ENCODE assay signal across 18 cellular contexts in genomic region chrX:69543572-69543971, GRCh38. TPM values are rescaled to one million over a fixed set of nuclear protein-coding genes. Genes with fewer than 3 reads are reported as not detected.
DNase-seq lines count a peak whose midpoint lies in the region; ATAC-seq and TF ChIP-seq lines count a peak whose summit lies in the region.
"Had no signal": no experiment of that assay in that cellular context is flagged by ENCODE, and none has a peak within 500 bp of the region (broad histone marks: within the 10 kb centered on the region; RNA-seq: fewer than 3 reads in every experiment).

No MANE protein-coding gene starts in this region.

- no peak for TF ChIP-seq CTCF in PC-3 (conservative IDR thresholded peaks at IDR 0.05; ENCODE audit: low read depth, low read length)

- no peaks in the 10 kb centered on the region for H4K20me1 ChIP-seq in PC-3 (ENCODE audit: low read length)
- H4K20me1 ChIP-seq: BLaER1 treated with 17β-estradiol and CSF1 and Interleukin-3, amounts not matched to agents 10 nM and 100 nM had no signal

- H3K9ac ChIP-seq in PC-3 (ENCODE audit: low read length), result no peak overlapping the region
- H3K9ac ChIP-seq: BLaER1 treated with 17β-estradiol and CSF1 and Interleukin-3, amounts not matched to agents 10 nM and 100 nM had no signal

- no peaks in the 10 kb centered on the region for H3F3A ChIP-seq in PC-3 (ENCODE audit: low read length, unreplicated experiment)

- CTCF ChIA-PET in PC-3 (lab: Charles Lee), result no interaction called here

- no peaks in the 10 kb centered on the region for H3K4me1 ChIP-seq in PC-3 (ENCODE audit: insufficient read depth, low read length)

- H3K4me3 ChIP-seq in PC-3 (ENCODE audit: low read length), result no peak overlapping the region
- H3K4me3 ChIP-seq: BLaER1 treated with 17β-estradiol and CSF1 and Interleukin-3, amounts not matched to agents 10 nM and 100 nM; GM12878 had no signal

- DNase-seq in NCI-H2227 (lab: John Stamatoyannopoulos, UW; ENCODE audit: unreplicated experiment), result peak; percentile 14
- no peak for DNase-seq in NCI-H2227 treated with DMSO at 0.1 percent for 48 hours (lab: John Stamatoyannopoulos, UW)
- DNase-seq in NCI-H146 (lab: John Stamatoyannopoulos, UW), result peak; percentile 51
- DNase-seq in islet precursor cell, result peak; percentile 87
- DNase-seq in sciatic nerve (ENCODE audit: low spot score), result no peak
- DNase-seq in PC-3, result no peak
- DNase-seq in putamen (ENCODE audit: low spot score), result no peak
- DNase-seq: 8988T, Calu3, DMS79 treated with DMSO at 0.1 percent for 48 hours, GOT3, H7 had no signal

- peak; percentile 20 for ATAC-seq in sciatic nerve
- no peak for ATAC-seq in PC-3
- ATAC-seq in HG03025 (IDR thresholded peaks at IDR 0.05; ENCODE audit: low FRiP score, unreplicated experiment), result no peak
- ATAC-seq: CD8-positive, alpha-beta T cell; GM12878; HCT116 had no signal

- intact Hi-C loops in sciatic nerve (cut with DNase I), result no loop called here
- intact Hi-C loops in PC-3 (cut with micrococcal nuclease), result no loop called here

- H3K36me3 ChIP-seq in PC-3 (ENCODE audit: low read depth, low read length), result no peaks in the 10 kb centered on the region
- H3K36me3 ChIP-seq: BLaER1 treated with 17β-estradiol and CSF1 and Interleukin-3, amounts not matched to agents 10 nM and 100 nM had no signal

- BruUV-seq in PC-3 (replicated peaks; lab: Mats Ljungman, UMichigan), result no TSS peak

- H3K4me2 ChIP-seq in PC-3 (ENCODE audit: low read length), result no peak overlapping the region
- H3K4me2 ChIP-seq: BLaER1 treated with 17β-estradiol and CSF1 and Interleukin-3, amounts not matched to agents 10 nM and 100 nM had no signal

- no peak overlapping the region for H2AFZ ChIP-seq in PC-3 (ENCODE audit: low read length)

- no peaks in the 10 kb centered on the region for H3K27me3 ChIP-seq in PC-3 (ENCODE audit: low read length)

- no peaks in the 10 kb centered on the region for H3K79me2 ChIP-seq in PC-3 (ENCODE audit: low read length)

- H3K9me3 ChIP-seq in PC-3 (ENCODE audit: low read length), result no peaks in the 10 kb centered on the region

- POLR2A ChIA-PET in PC-3 (lab: Charles Lee; ENCODE audit: unreplicated experiment), result no interaction called here

- no peaks in the 10 kb centered on the region for H3K9me2 ChIP-seq in PC-3 (replicated peaks; ENCODE audit: low read length)

- no peak overlapping the region for H3K27ac ChIP-seq in PC-3 (ENCODE audit: low read length)
- H3K27ac ChIP-seq: BLaER1 treated with 17β-estradiol and CSF1 and Interleukin-3, amounts not matched to agents 10 nM and 100 nM; HL-60 had no signal

RNA-seq across cellular contexts. Expression of gene NALF2, which starts 39.4 kb away (rescaled TPM):
- total RNA-seq in sciatic nerve (not detected), PC-3 (2014; rRNA removed) (not detected in 2 replicates)
- total RNA-seq: CD8-positive, alpha-beta T cell; GM12878 had no signal

Comparison
In these comparisons a context has a peak if more than half of its experiments do, and no peak if none do; other contexts are left out.
1. DNase-seq: peak in NCI-H2227 (single experiment), NCI-H146 (single experiment) and islet precursor cell (single experiment); none in NCI-H2227 treated with DMSO at 0.1 percent for 48 hours (single experiment), sciatic nerve (single experiment), PC-3 (single experiment) and putamen (single experiment).